Comparison of ENCODE assay signal across 16 cellular contexts in the genomic region with DNA sequence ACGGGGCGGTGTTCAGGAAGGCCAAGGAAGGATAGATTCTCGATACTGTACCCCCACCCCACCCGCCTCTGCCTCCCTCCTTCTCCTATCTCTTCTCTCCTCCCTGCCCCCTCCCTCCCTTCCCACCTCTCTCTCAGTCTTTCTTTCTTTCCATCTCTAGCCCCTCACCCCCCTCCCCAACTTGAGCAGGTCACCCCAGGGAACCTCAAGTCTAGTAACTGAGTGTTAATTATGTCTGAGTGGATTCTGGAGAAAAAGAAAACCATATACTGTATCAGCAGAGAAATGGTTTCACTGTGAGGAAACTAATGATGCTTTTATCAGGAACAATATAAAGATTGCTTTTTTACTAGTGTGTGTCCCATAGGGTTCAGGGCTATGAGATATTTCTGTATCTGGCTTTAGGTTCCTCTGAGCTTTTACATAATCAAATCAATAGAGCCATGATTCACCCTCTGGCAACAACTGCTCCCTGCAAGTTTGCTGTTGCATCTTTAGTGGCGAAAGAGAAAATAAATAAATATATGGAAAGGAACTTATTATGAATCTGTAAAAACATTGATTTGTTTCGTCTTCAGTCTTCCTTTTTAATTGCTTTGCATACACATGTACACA.
DNase-seq lines count a peak whose midpoint lies in the region; ATAC-seq and TF ChIP-seq lines count a peak whose summit lies in the region.
"Had no signal": no experiment of that assay in that cellular context is flagged by ENCODE, and none has a peak within 500 bp of the region (broad histone marks: within the 10 kb centered on the region; RNA-seq: fewer than 3 reads in every experiment).

No MANE protein-coding gene starts in this region.

- peak; percentile 57 for ATAC-seq in omental fat pad (ENCODE audit: low FRiP score)
- no peak for ATAC-seq in GM18870 (IDR thresholded peaks at IDR 0.05; ENCODE audit: unreplicated experiment)

- H3K27me3 Mint-ChIP-seq in Calu3 (ENCODE audit: unreplicated experiment) = no peaks in the 10 kb centered on the region
- H3K27me3 Mint-ChIP-seq: CD4-positive, alpha-beta T cell; memory B cell had no signal

- H3K27ac ChIP-seq in coronary artery = peak overlapping the region in 1 of 2 donors; percentile 28
- H3K27ac ChIP-seq: HL-60, prostate gland had no signal

- no TSS peak for BruUV-seq in Calu3 (replicated peaks; lab: Mats Ljungman, UMichigan)

- peak overlapping the region; percentile 53 for H3K4me3 ChIP-seq in coronary artery
- H3K4me3 ChIP-seq: prostate gland had no signal

- TF ChIP-seq CTCF in Calu3 (IDR thresholded peaks at IDR 0.05; ENCODE audit: unreplicated experiment) (no peak), coronary artery (IDR thresholded peaks at IDR 0.05) (no peak), omental fat pad (IDR thresholded peaks at IDR 0.05) (no peak)

- no peak overlapping the region for H3K27ac Mint-ChIP-seq in Calu3 (ENCODE audit: unreplicated experiment)
- H3K27ac Mint-ChIP-seq: CD4-positive, alpha-beta T cell; endodermal cell; memory B cell; stimulated activated naive CD8-positive, alpha-beta T cell treated with anti-CD3 and anti-CD28 coated beads, Interleukin-15, Interleukin-2, amounts not matched to agents 100 ng/mL and 50 ng/mL, for 24 hours; WTC11 had no signal

- intact Hi-C loops in Calu3 (cut with micrococcal nuclease; ENCODE audit: unreplicated experiment) = loop anchor here (5.0 to 10.0 kb wide), 3 partner anchors 252 to 535 kb away; no protein-coding TSS in a partner anchor
- intact Hi-C loops in head of caudate nucleus (cut with DNase I) = no loop called here

- DNase-seq in Calu3 (no peak), NCI-H526 (lab: John Stamatoyannopoulos, UW) (peak; percentile 85 to 94), coronary artery (ENCODE audit: low spot score) (no peak), omental fat pad (ENCODE audit: low spot score) (no peak), head of caudate nucleus (no peak), HuH-7 (ENCODE audit: low spot score) (no peak), NCI-H128 (lab: John Stamatoyannopoulos, UW; ENCODE audit: unreplicated experiment) (no peak)
- DNase-seq: CD4-positive, alpha-beta T cell; NCI-H510A treated with DMSO at 0.1 percent for 48 hours had no signal

- H3K9me3 Mint-ChIP-seq in Calu3 (ENCODE audit: low read depth, unreplicated experiment) = no peaks in the 10 kb centered on the region

- H3K4me1 Mint-ChIP-seq in Calu3 (ENCODE audit: low read depth, unreplicated experiment) = peaks cover 13% of the 10 kb centered on the region

- H3K4me3 Mint-ChIP-seq in Calu3 (ENCODE audit: low read depth, unreplicated experiment) = peak overlapping the region; percentile 28
- H3K4me3 Mint-ChIP-seq: CD4-positive, alpha-beta T cell; endodermal cell; memory B cell; stimulated activated naive CD8-positive, alpha-beta T cell treated with anti-CD3 and anti-CD28 coated beads, Interleukin-15, Interleukin-2, amounts not matched to agents 100 ng/mL and 50 ng/mL, for 24 hours; WTC11 had no signal

- H3K36me3 Mint-ChIP-seq in Calu3 (ENCODE audit: insufficient read depth, unreplicated experiment) = no peaks in the 10 kb centered on the region
- H3K36me3 Mint-ChIP-seq: memory B cell had no signal

- CTCF ChIA-PET in Calu3 (lab: Charles Lee) = no interaction called here

Comparison
In these comparisons a context has a peak if more than half of its experiments do, and no peak if none do; other contexts are left out.
1. DNase-seq: peak in NCI-H526 (2 of 2); none in Calu3 (single experiment), coronary artery (single experiment), omental fat pad (single experiment), head of caudate nucleus (0 of 42), HuH-7 (single experiment) and NCI-H128 (single experiment).